ENCODE assay signal across 34 cellular contexts in the genomic region with DNA sequence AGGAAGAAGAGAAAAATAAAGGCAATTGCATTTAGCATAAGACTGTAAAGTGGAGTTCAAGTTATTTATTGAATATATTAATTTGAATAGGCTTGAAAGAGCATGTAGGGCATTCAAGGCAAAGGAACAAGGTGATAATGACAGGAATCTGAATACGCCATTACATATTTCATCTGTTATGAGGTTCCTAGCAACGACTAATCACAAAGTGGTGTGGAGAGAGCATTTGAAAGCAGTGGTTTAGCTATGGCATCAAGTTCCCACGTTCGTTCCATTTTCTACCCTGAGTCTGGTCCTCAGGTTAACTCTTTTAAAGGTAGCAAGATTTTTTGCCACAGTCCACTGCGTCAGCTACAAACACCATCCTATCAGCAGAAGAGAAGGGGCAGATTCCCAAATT. TPM values are rescaled to one million over a fixed set of nuclear protein-coding genes. Genes with fewer than 3 reads are reported as not detected.
"Had no signal": no experiment of that assay in that cellular context is flagged by ENCODE, and none has a peak within 500 bp of the region (broad histone marks: within the 10 kb centered on the region; RNA-seq: fewer than 3 reads in every experiment).

No MANE protein-coding gene starts in this region.

- H3K4me3 ChIP-seq: MG63 had no signal

- H3K27me3 ChIP-seq: MG63 had no signal

- H3K36me3 ChIP-seq: MG63 had no signal

- H3K9me3 ChIP-seq: MG63 had no signal

- DNase-seq: Karpas-422, Kasumi-1, MG63, MM.1S, MV-4-11, NCI-H1048, NCI-H1092, NCI-H1092 treated with DMSO at 0.1 percent for 48 hours, NCI-H1105, NCI-H1105 treated with DMSO at 0.1 percent for 48 hours, NCI-H1417 treated with DMSO at 0.1 percent for 48 hours, NCI-H1436, NCI-H146, NCI-H1694, NCI-H1694 treated with DMSO at 0.1 percent for 48 hours, NCI-H187, NCI-H187 treated with DMSO at 0.1 percent for 48 hours, NCI-H1930, NCI-H2029, NCI-H2029 treated with DMSO at 0.1 percent for 48 hours, NCI-H2081, NCI-H2081 treated with DMSO at 0.1 percent for 48 hours, NCI-H2107, NCI-H2171, NCI-H2171 treated with DMSO at 0.1 percent for 48 hours, NCI-H2227 treated with DMSO at 0.1 percent for 48 hours, NCI-H226, NCI-H345, NCI-H446, NCI-H446 treated with DMSO at 0.1 percent for 48 hours, NCI-H510A, NCI-H510A treated with DMSO at 0.1 percent for 48 hours, NCI-H524 had no signal

RNA-seq across cellular contexts. Expression of a gene that starts 59.4 kb away (rescaled TPM):
- total RNA-seq: MCF 10A had no signal
